In genomic region chr7:155009570-155010157, GRCh38 we compare ENCODE assay signal across 9 cellular contexts. TPM values are rescaled to one million over a fixed set of nuclear protein-coding genes. Genes with fewer than 3 reads are reported as not detected.
DNase-seq lines count a peak whose midpoint lies in the region; ATAC-seq and TF ChIP-seq lines count a peak whose summit lies in the region.
"Had no signal": no experiment of that assay in that cellular context is flagged by ENCODE, and none has a peak within 500 bp of the region (broad histone marks: within the 10 kb centered on the region; RNA-seq: fewer than 3 reads in every experiment).

No MANE protein-coding gene starts in this region.

- intact Hi-C loops in cardiac septum (cut with DNase I): no loop called here

- H3K27ac Mint-ChIP-seq in activated naive CD4-positive, alpha-beta T cell treated with anti-CD3 and anti-CD28 coated beads, Interleukin-2, amount 10 ng/mL, durations not matched to agents 7 days and 5 days: no peak overlapping the region
- no peak overlapping the region for H3K27ac Mint-ChIP-seq in nephron progenitor cell

- CTCF ChIA-PET in activated naive CD4-positive, alpha-beta T cell treated with anti-CD3 and anti-CD28 coated beads, Interleukin-2, amount 10 ng/mL, durations not matched to agents 7 days and 5 days (lab: Charles Lee): interaction anchor here (0.8 to 5.5 kb wide), 11 partner anchors 8 to 512 kb away, joined by 3 to 27 read pairs (median 4); no protein-coding TSS in a partner anchor

- H3K4me3 Mint-ChIP-seq in activated naive CD4-positive, alpha-beta T cell treated with anti-CD3 and anti-CD28 coated beads, Interleukin-2, amount 10 ng/mL, durations not matched to agents 7 days and 5 days: no peak overlapping the region
- H3K4me3 Mint-ChIP-seq in nephron progenitor cell: no peak overlapping the region

- H3K27me3 Mint-ChIP-seq in activated naive CD4-positive, alpha-beta T cell treated with anti-CD3 and anti-CD28 coated beads, Interleukin-2, amount 10 ng/mL, durations not matched to agents 7 days and 5 days: peaks cover 4% of the 10 kb centered on the region
- peaks cover 13% of the 10 kb centered on the region for H3K27me3 Mint-ChIP-seq in nephron progenitor cell (ENCODE audit: low read depth, poor library complexity)

- peaks cover 6% of the 10 kb centered on the region for H3K4me1 Mint-ChIP-seq in activated naive CD4-positive, alpha-beta T cell treated with anti-CD3 and anti-CD28 coated beads, Interleukin-2, amount 10 ng/mL, durations not matched to agents 7 days and 5 days
- H3K4me1 Mint-ChIP-seq in nephron progenitor cell: peaks cover 2% of the 10 kb centered on the region

- DNase-seq in Jurkat, Clone E6-1 (ENCODE audit: low read depth, low spot score): peak; percentile 48
- peak; percentile 57 for DNase-seq in activated naive CD4-positive, alpha-beta T cell treated with anti-CD3 and anti-CD28 coated beads, Interleukin-2, amount 10 ng/mL, durations not matched to agents 7 days and 5 days
- DNase-seq in nephron progenitor cell (no peak), NCI-H2081 treated with DMSO at 0.1 percent for 48 hours (lab: John Stamatoyannopoulos, UW) (no peak), cardiac septum (ENCODE audit: low spot score) (no peak), GOT3 (lab: John Stamatoyannopoulos, UW) (no peak), NCI-H2227 treated with DMSO at 0.1 percent for 48 hours (lab: John Stamatoyannopoulos, UW) (no peak)

- peaks cover 4% of the 10 kb centered on the region for H3K36me3 Mint-ChIP-seq in activated naive CD4-positive, alpha-beta T cell treated with anti-CD3 and anti-CD28 coated beads, Interleukin-2, amount 10 ng/mL, durations not matched to agents 7 days and 5 days
- H3K36me3 Mint-ChIP-seq in nephron progenitor cell (ENCODE audit: low read depth): peaks cover 19% of the 10 kb centered on the region

- ATAC-seq in GM18517 (IDR thresholded peaks at IDR 0.05; ENCODE audit: unreplicated experiment): peak; percentile 56

- TF ChIP-seq CTCF in nephron progenitor cell (IDR thresholded peaks at IDR 0.05): peak; percentile 22

- no peaks in the 10 kb centered on the region for H3K9me3 Mint-ChIP-seq in activated naive CD4-positive, alpha-beta T cell treated with anti-CD3 and anti-CD28 coated beads, Interleukin-2, amount 10 ng/mL, durations not matched to agents 7 days and 5 days
- H3K9me3 Mint-ChIP-seq in nephron progenitor cell: no peaks in the 10 kb centered on the region

- H3K4me3 ChIP-seq in Jurkat, Clone E6-1 (ENCODE audit: low read length): no peak overlapping the region
- H3K4me3 ChIP-seq: thyroid gland had no signal

RNA-seq across cellular contexts. Expression of gene PAXIP1, which starts 6.7 kb away (rescaled TPM):
- 39.7 TPM for polyA plus RNA-seq in Jurkat, Clone E6-1 (2012; ENCODE audit: insufficient read depth, insufficient read length)
- total RNA-seq in cardiac septum: 6.6 TPM

Comparison
In these comparisons a context has a peak if more than half of its experiments do, and no peak if none do; other contexts are left out.
1. DNase-seq: peak in Jurkat, Clone E6-1 (single experiment) and activated naive CD4-positive, alpha-beta T cell treated with anti-CD3 and anti-CD28 coated beads, Interleukin-2, amount 10 ng/mL, durations not matched to agents 7 days and 5 days (single experiment); none in nephron progenitor cell (single experiment), NCI-H2081 treated with DMSO at 0.1 percent for 48 hours (single experiment), cardiac septum (single experiment), GOT3 (single experiment) and NCI-H2227 treated with DMSO at 0.1 percent for 48 hours (single experiment).